33 cellular contexts compared by ENCODE assay signal in genomic region chr15:36344887-36345286, GRCh38.
"Had no signal": no experiment of that assay in that cellular context is flagged by ENCODE, and none has a peak within 500 bp of the region (broad histone marks: within the 10 kb centered on the region; RNA-seq: fewer than 3 reads in every experiment).

No MANE protein-coding gene starts in this region.

- H3K4me2 ChIP-seq: SK-N-SH had no signal

- H3K27ac ChIP-seq: Peyer's patch, SJSA1 had no signal

- ATAC-seq: activated CD8-positive, alpha-beta memory T cell treated with anti-CD3 and anti-CD28 coated beads, Interleukin-2, amount 10 ng/mL, durations not matched to agents 7 days and 5 days; activated naive CD8-positive, alpha-beta T cell treated with anti-CD3 and anti-CD28 coated beads, Interleukin-2, amount 50 U/mL, for 24 hours; PC-3 had no signal

- H3K9me3 ChIP-seq: Peyer's patch, SJSA1, SK-N-SH had no signal

- H3K36me3 ChIP-seq: Peyer's patch, SJSA1 had no signal

- H3K27me3 ChIP-seq: Peyer's patch, SJSA1 had no signal

- H3K9ac ChIP-seq: SK-N-SH had no signal

- H3K4me3 ChIP-seq: Peyer's patch, SJSA1 had no signal

- H3K4me1 ChIP-seq: Peyer's patch, SJSA1 had no signal

- DNase-seq: activated B cell treated with CpG ODN at 0.5 μM for 24 hours; activated CD4-positive, alpha-beta memory T cell treated with anti-CD3 and anti-CD28 coated beads, Interleukin-2, amount 10 ng/mL, durations not matched to agents 7 days and 5 days; activated CD4-positive, alpha-beta T cell treated with anti-CD3 and anti-CD28 coated beads for 1 hour; activated CD4-positive, alpha-beta T cell treated with anti-CD3 and anti-CD28 coated beads for 48 hours; activated CD8-positive, alpha-beta memory T cell treated with anti-CD3 and anti-CD28 coated beads for 24 hours; activated CD8-positive, alpha-beta memory T cell treated with anti-CD3 and anti-CD28 coated beads, Interleukin-2, amount 10 ng/mL, durations not matched to agents 7 days and 5 days; activated CD8-positive, alpha-beta memory T cell treated with anti-CD3 and anti-CD28 coated beads, Interleukin-2, amount 50 U/mL, for 48 hours; activated effector memory CD4-positive, alpha-beta T cell treated with Interleukin-2 at 50 U/mL for 16 hours; activated naive CD4-positive, alpha-beta T cell treated with anti-CD3 and anti-CD28 coated beads, Interleukin-2, amount 10 ng/mL, durations not matched to agents 7 days and 5 days; activated naive CD8-positive, alpha-beta T cell treated with anti-CD3 and anti-CD28 coated beads, Interleukin-2, amount 50 U/mL, for 24 hours; activated T-cell treated with anti-CD3 and anti-CD28 coated beads, Interleukin-2, amount 50 U/mL, for 48 hours; anterior cingulate cortex; central memory CD4-positive, alpha-beta T cell; Kasumi-1; MM.1S; MV-4-11; NCI-H1092; NCI-H1417; NCI-H146; NCI-H187 treated with DMSO at 0.1 percent for 48 hours; NCI-H2081; NCI-H2171 treated with DMSO at 0.1 percent for 48 hours; NCI-H2227 treated with DMSO at 0.1 percent for 48 hours; NCI-H446; NCI-H510A treated with DMSO at 0.1 percent for 48 hours; NCI-H526 treated with DMSO at 0.1 percent for 48 hours; NK-92 treated with Interleukin-12 subunit alpha and Interleukin-12 subunit beta, amount 100 ng/mL, for 24 hours; PC-3; Peyer's patch; RPMI8226; SHP77 treated with DMSO at 0.1 percent for 48 hours; SK-N-SH had no signal
